12 cellular contexts compared by ENCODE assay signal in genomic region chr14:100076630-100077029, GRCh38. TPM values are rescaled to one million over a fixed set of nuclear protein-coding genes. Genes with fewer than 3 reads are reported as not detected.
DNase-seq lines count a peak whose midpoint lies in the region; ATAC-seq and TF ChIP-seq lines count a peak whose summit lies in the region.
"Had no signal": no experiment of that assay in that cellular context is flagged by ENCODE, and none has a peak within 500 bp of the region (broad histone marks: within the 10 kb centered on the region; RNA-seq: fewer than 3 reads in every experiment).

No MANE protein-coding gene starts in this region.

- intact Hi-C loops in activated T-helper 2 cell treated with anti-CD3 and anti-CD28 coated beads, Interferon-gamma antibody, Interleukin-2, Interleukin-4, amounts not matched to agents 10 μg/mL and 5 μg/mL and 100 μg/mL, durations not matched to agents 14 hours and 24 hours and 36 hours (cut with micrococcal nuclease) = no loop called here
- intact Hi-C loops in upper lobe of right lung (cut with DNase I) = no loop called here

- peak overlapping the region; percentile 81 for H3K4me3 Mint-ChIP-seq in activated T-cell treated with anti-CD3 and anti-CD28 coated beads, Interleukin-2, amount 50 U/mL, for 4 hours
- peak overlapping the region; percentile 64 for H3K4me3 Mint-ChIP-seq in activated T-helper 2 cell treated with anti-CD3 and anti-CD28 coated beads, Interferon-gamma antibody, Interleukin-2, Interleukin-4, amounts not matched to agents 10 μg/mL and 5 μg/mL and 100 μg/mL, durations not matched to agents 14 hours and 24 hours and 36 hours (ENCODE audit: low read depth)

- H3K4me3 ChIP-seq in upper lobe of right lung = no peak overlapping the region
- H3K4me3 ChIP-seq: ascending aorta, tibial nerve had no signal

- DNase-seq in activated T-cell treated with anti-CD3 and anti-CD28 coated beads, Interleukin-2, amount 50 U/mL, for 4 hours = no peak
- DNase-seq in activated T-cell treated with anti-CD3 and anti-CD28 coated beads, Interleukin-2, amount 50 U/mL, for 48 hours = no peak
- no peak for DNase-seq in activated T-helper 2 cell treated with anti-CD3 and anti-CD28 coated beads, Interferon-gamma antibody, Interleukin-2, Interleukin-4, amounts not matched to agents 10 μg/mL and 5 μg/mL and 100 μg/mL, durations not matched to agents 14 hours and 24 hours and 36 hours (ENCODE audit: low spot score)
- peak; percentile 46 for DNase-seq in islet precursor cell
- DNase-seq in upper lobe of right lung = peak; percentile 74
- no peak for DNase-seq in anterior cingulate cortex (lab: John Stamatoyannopoulos, UW)
- no peak for DNase-seq in DMS53 treated with DMSO at 0.1 percent for 48 hours (lab: John Stamatoyannopoulos, UW; ENCODE audit: unreplicated experiment)
- DNase-seq in stimulated activated CD4-positive, alpha-beta T cell treated with anti-CD3 and anti-CD28 coated beads, Interleukin-15, amount 100 ng/mL, for 24 hours = no peak
- DNase-seq: NCI-H748 treated with DMSO at 0.1 percent for 48 hours had no signal

- H3K27ac Mint-ChIP-seq in activated T-helper 2 cell treated with anti-CD3 and anti-CD28 coated beads, Interferon-gamma antibody, Interleukin-2, Interleukin-4, amounts not matched to agents 10 μg/mL and 5 μg/mL and 100 μg/mL, durations not matched to agents 14 hours and 24 hours and 36 hours = peak overlapping the region; percentile 95

- H3K27me3 ChIP-seq in upper lobe of right lung = no peaks in the 10 kb centered on the region
- H3K27me3 ChIP-seq: ascending aorta, tibial nerve had no signal

- no peaks in the 10 kb centered on the region for H3K27me3 Mint-ChIP-seq in activated T-cell treated with anti-CD3 and anti-CD28 coated beads, Interleukin-2, amount 50 U/mL, for 4 hours (ENCODE audit: low read depth)
- H3K27me3 Mint-ChIP-seq in activated T-helper 2 cell treated with anti-CD3 and anti-CD28 coated beads, Interferon-gamma antibody, Interleukin-2, Interleukin-4, amounts not matched to agents 10 μg/mL and 5 μg/mL and 100 μg/mL, durations not matched to agents 14 hours and 24 hours and 36 hours (ENCODE audit: low read depth) = no peaks in the 10 kb centered on the region

- H3K36me3 Mint-ChIP-seq in activated T-cell treated with anti-CD3 and anti-CD28 coated beads, Interleukin-2, amount 50 U/mL, for 4 hours (ENCODE audit: insufficient read depth) = peaks cover 29% of the 10 kb centered on the region
- peaks cover 76% of the 10 kb centered on the region for H3K36me3 Mint-ChIP-seq in activated T-helper 2 cell treated with anti-CD3 and anti-CD28 coated beads, Interferon-gamma antibody, Interleukin-2, Interleukin-4, amounts not matched to agents 10 μg/mL and 5 μg/mL and 100 μg/mL, durations not matched to agents 14 hours and 24 hours and 36 hours (ENCODE audit: low read depth)

- H3K9me3 ChIP-seq in upper lobe of right lung = no peaks in the 10 kb centered on the region
- H3K9me3 ChIP-seq: ascending aorta, Caco-2, tibial nerve had no signal

- H3K36me3 ChIP-seq in upper lobe of right lung = no peaks in the 10 kb centered on the region
- H3K36me3 ChIP-seq: ascending aorta, tibial nerve had no signal

- H3K4me1 Mint-ChIP-seq in activated T-cell treated with anti-CD3 and anti-CD28 coated beads, Interleukin-2, amount 50 U/mL, for 4 hours (ENCODE audit: low read depth) = peaks cover 98% of the 10 kb centered on the region
- H3K4me1 Mint-ChIP-seq in activated T-helper 2 cell treated with anti-CD3 and anti-CD28 coated beads, Interferon-gamma antibody, Interleukin-2, Interleukin-4, amounts not matched to agents 10 μg/mL and 5 μg/mL and 100 μg/mL, durations not matched to agents 14 hours and 24 hours and 36 hours (ENCODE audit: low read depth) = peaks cover 88% of the 10 kb centered on the region

- peak overlapping the region; percentile 20 for H3K27ac ChIP-seq in upper lobe of right lung
- H3K27ac ChIP-seq: ascending aorta had no signal

- peaks cover 63% of the 10 kb centered on the region for H3K4me1 ChIP-seq in upper lobe of right lung
- H3K4me1 ChIP-seq: ascending aorta, Caco-2 had no signal

- ATAC-seq in activated T-cell treated with anti-CD3 and anti-CD28 coated beads, Interleukin-2, amount 50 U/mL, for 4 hours = no peak
- peak; percentile 62 for ATAC-seq in upper lobe of right lung

- no peak for TF ChIP-seq CTCF in upper lobe of right lung (IDR thresholded peaks at IDR 0.05)

- H3K9me3 Mint-ChIP-seq in activated T-cell treated with anti-CD3 and anti-CD28 coated beads, Interleukin-2, amount 50 U/mL, for 4 hours = no peaks in the 10 kb centered on the region
- no peaks in the 10 kb centered on the region for H3K9me3 Mint-ChIP-seq in activated T-helper 2 cell treated with anti-CD3 and anti-CD28 coated beads, Interferon-gamma antibody, Interleukin-2, Interleukin-4, amounts not matched to agents 10 μg/mL and 5 μg/mL and 100 μg/mL, durations not matched to agents 14 hours and 24 hours and 36 hours

RNA-seq across cellular contexts. Expression of gene EVL, which starts 11.4 kb away (rescaled TPM):
- 100 to 1,000 TPM in 2 of 3 donors, 10 to 100 TPM in 1; 79.4 to 112 (median 107) TPM for total RNA-seq in activated T-cell treated with anti-CD3 and anti-CD28 coated beads, Interleukin-2, amount 50 U/mL, for 4 hours
- 255 TPM in 2 replicates for total RNA-seq in activated T-helper 2 cell treated with anti-CD3 and anti-CD28 coated beads, Interferon-gamma antibody, Interleukin-2, Interleukin-4, amounts not matched to agents 10 μg/mL and 5 μg/mL and 100 μg/mL, durations not matched to agents 14 hours and 24 hours and 36 hours
- total RNA-seq in upper lobe of right lung = 206 TPM

Comparison
In these comparisons a context has a peak if more than half of its experiments do, and no peak if none do; other contexts are left out.
1. DNase-seq: peak in islet precursor cell (single experiment) and upper lobe of right lung (single experiment); none in activated T-cell treated with anti-CD3 and anti-CD28 coated beads, Interleukin-2, amount 50 U/mL, for 4 hours (single experiment), activated T-cell treated with anti-CD3 and anti-CD28 coated beads, Interleukin-2, amount 50 U/mL, for 48 hours (0 of 2), activated T-helper 2 cell treated with anti-CD3 and anti-CD28 coated beads, Interferon-gamma antibody, Interleukin-2, Interleukin-4, amounts not matched to agents 10 μg/mL and 5 μg/mL and 100 μg/mL, durations not matched to agents 14 hours and 24 hours and 36 hours (single experiment), anterior cingulate cortex (0 of 58), DMS53 treated with DMSO at 0.1 percent for 48 hours (single experiment) and stimulated activated CD4-positive, alpha-beta T cell treated with anti-CD3 and anti-CD28 coated beads, Interleukin-15, amount 100 ng/mL, for 24 hours (single experiment).